In genomic region chr4:177204126-177204525, GRCh38 we compare ENCODE assay signal across 29 cellular contexts.
"Had no signal": no experiment of that assay in that cellular context is flagged by ENCODE, and none has a peak within 500 bp of the region (broad histone marks: within the 10 kb centered on the region; RNA-seq: fewer than 3 reads in every experiment).

No MANE protein-coding gene starts in this region.

- H3K36me3 ChIP-seq: Peyer's patch, SJCRH30 had no signal

- ATAC-seq: activated CD8-positive, alpha-beta memory T cell treated with anti-CD3 and anti-CD28 coated beads, Interleukin-2, amount 10 ng/mL, durations not matched to agents 7 days and 5 days; body of pancreas; K562; WTC11 had no signal

- H3K4me1 Mint-ChIP-seq: activated CD8-positive, alpha-beta memory T cell treated with anti-CD3 and anti-CD28 coated beads, Interleukin-2, amount 10 ng/mL, durations not matched to agents 7 days and 5 days; activated naive CD4-positive, alpha-beta T cell treated with anti-CD3 and anti-CD28 coated beads, Interleukin-2, amount 50 U/mL, for 24 hours; WTC11 had no signal

- H3K4me3 Mint-ChIP-seq: activated CD8-positive, alpha-beta memory T cell treated with anti-CD3 and anti-CD28 coated beads, Interleukin-2, amount 10 ng/mL, durations not matched to agents 7 days and 5 days; activated naive CD4-positive, alpha-beta T cell treated with anti-CD3 and anti-CD28 coated beads, Interleukin-2, amount 50 U/mL, for 24 hours; activated T-cell treated with anti-CD3 and anti-CD28 coated beads, Interleukin-2, amount 50 U/mL, for 24 hours; activated T-helper 1 cell treated with anti-CD3 and anti-CD28 coated beads, Interleukin-12 subunit alpha, Interleukin-12 subunit beta, Interleukin-2, Interleukin-4 antibody, amounts not matched to agents 30 ng/mL and 10 ng/mL and 1 ng/mL, durations not matched to agents 14 hours and 24 hours and 36 hours; WTC11 had no signal

- H3K9me3 ChIP-seq: Peyer's patch, SJCRH30, SK-N-SH had no signal

- H3K27me3 Mint-ChIP-seq: activated CD8-positive, alpha-beta memory T cell treated with anti-CD3 and anti-CD28 coated beads, Interleukin-2, amount 10 ng/mL, durations not matched to agents 7 days and 5 days; activated naive CD4-positive, alpha-beta T cell treated with anti-CD3 and anti-CD28 coated beads, Interleukin-2, amount 50 U/mL, for 24 hours had no signal

- H3K27ac ChIP-seq: body of pancreas, Peyer's patch, RWPE1, SJCRH30 had no signal

- H3K9ac ChIP-seq: SK-N-SH had no signal

- H3K4me2 ChIP-seq: SK-N-SH had no signal

- H3K27me3 ChIP-seq: body of pancreas, Peyer's patch, SJCRH30 had no signal

- H3K4me3 ChIP-seq: body of pancreas, K562, Peyer's patch, SJCRH30 had no signal

- H3K27ac Mint-ChIP-seq: activated CD8-positive, alpha-beta memory T cell treated with anti-CD3 and anti-CD28 coated beads, Interleukin-2, amount 10 ng/mL, durations not matched to agents 7 days and 5 days; activated naive CD4-positive, alpha-beta T cell treated with anti-CD3 and anti-CD28 coated beads, Interleukin-2, amount 50 U/mL, for 24 hours; activated T-cell treated with anti-CD3 and anti-CD28 coated beads, Interleukin-2, amount 50 U/mL, for 24 hours; activated T-helper 1 cell treated with anti-CD3 and anti-CD28 coated beads, Interleukin-12 subunit alpha, Interleukin-12 subunit beta, Interleukin-2, Interleukin-4 antibody, amounts not matched to agents 30 ng/mL and 10 ng/mL and 1 ng/mL, durations not matched to agents 14 hours and 24 hours and 36 hours; WTC11 had no signal

- H3K36me3 Mint-ChIP-seq: activated CD8-positive, alpha-beta memory T cell treated with anti-CD3 and anti-CD28 coated beads, Interleukin-2, amount 10 ng/mL, durations not matched to agents 7 days and 5 days; activated naive CD4-positive, alpha-beta T cell treated with anti-CD3 and anti-CD28 coated beads, Interleukin-2, amount 50 U/mL, for 24 hours had no signal

- DNase-seq: activated CD4-positive, alpha-beta T cell treated with anti-CD3 and anti-CD28 coated beads for 48 hours; activated CD4-positive, alpha-beta T cell treated with anti-CD3 and anti-CD28 coated beads, Interleukin-2, amount 50 U/mL, for 4 hours; activated CD4-positive, CD25-positive, alpha-beta regulatory T cell treated with anti-CD3 and anti-CD28 coated beads, Interleukin-2, amount 50 U/mL, for 72 hours; activated CD8-positive, alpha-beta memory T cell treated with anti-CD3 and anti-CD28 coated beads, Interleukin-2, amount 10 ng/mL, durations not matched to agents 7 days and 5 days; activated effector memory CD4-positive, alpha-beta T cell treated with Interleukin-2 at 50 U/mL for 16 hours; activated naive CD4-positive, alpha-beta T cell; activated T-cell treated with anti-CD3 and anti-CD28 coated beads, Interleukin-2, amount 50 U/mL, for 24 hours; aorta; body of pancreas; central memory CD4-positive, alpha-beta T cell; Karpas-422; MM.1S; NCI-H1092 treated with DMSO at 0.1 percent for 48 hours; NCI-H1436; NCI-H1694 treated with DMSO at 0.1 percent for 48 hours; NCI-H2081; NCI-H446; NCI-H524; Peyer's patch; Right ventricle myocardium superior; SJCRH30; SK-N-SH; T-helper 1 cell had no signal

- FAIRE-seq: bronchial epithelial cell, K562 had no signal

- H3K4me1 ChIP-seq: body of pancreas, Peyer's patch, SJCRH30 had no signal
